Comparison of ENCODE assay signal across 20 cellular contexts in the genomic region with DNA sequence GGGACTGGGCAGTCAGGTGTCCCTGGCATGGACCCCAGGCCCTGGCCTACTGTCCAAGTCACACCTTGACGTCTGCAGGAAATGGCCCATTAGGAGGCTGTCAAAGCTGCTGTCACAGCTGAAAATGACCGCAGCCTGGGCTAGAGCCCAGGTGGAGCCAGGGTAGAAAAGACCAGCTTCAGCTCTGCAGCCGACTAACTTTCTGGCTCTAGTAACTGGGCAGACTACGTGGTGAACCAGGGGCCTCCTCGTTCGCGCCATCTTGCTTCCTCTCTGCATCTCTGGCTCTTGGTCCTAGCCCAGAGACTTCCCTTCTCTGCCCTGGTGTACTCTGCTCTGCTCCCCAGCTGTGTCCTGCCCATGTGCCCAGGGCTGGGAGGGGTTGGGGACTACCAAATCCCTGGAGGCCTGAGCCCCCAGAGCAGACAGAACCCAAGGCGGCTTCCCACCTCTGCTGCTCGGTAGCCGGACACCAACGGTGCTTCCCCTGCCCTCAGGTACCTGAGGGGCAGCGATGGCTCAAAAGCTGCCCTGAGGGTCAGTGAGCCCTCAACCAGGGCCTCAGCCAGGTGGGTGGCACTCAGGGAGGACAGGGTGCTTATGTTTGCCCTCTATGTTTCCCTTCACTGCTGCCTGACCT. TPM values are rescaled to one million over a fixed set of nuclear protein-coding genes. Genes with fewer than 3 reads are reported as not detected.
DNase-seq lines count a peak whose midpoint lies in the region; ATAC-seq lines count a peak whose summit lies in the region.
"Had no signal": no experiment of that assay in that cellular context is flagged by ENCODE, and none has a peak within 500 bp of the region (broad histone marks: within the 10 kb centered on the region; RNA-seq: fewer than 3 reads in every experiment).

No MANE protein-coding gene starts in this region.

- no peak for ATAC-seq in stimulated activated effector memory CD8-positive, alpha-beta T cell treated with anti-CD3 and anti-CD28 coated beads, Interleukin-12 subunit alpha, Interleukin-12 subunit beta, amount 100 ng/mL, for 72 hours
- ATAC-seq in GM19455 (IDR thresholded peaks at IDR 0.05; ENCODE audit: unreplicated experiment) = no peak

- no peak overlapping the region for H3K4me3 Mint-ChIP-seq in activated naive CD4-positive, alpha-beta T cell treated with anti-CD3 and anti-CD28 coated beads, Interleukin-2, amount 50 U/mL, for 24 hours
- no peak overlapping the region for H3K4me3 Mint-ChIP-seq in stimulated activated effector memory CD8-positive, alpha-beta T cell treated with anti-CD3 and anti-CD28 coated beads, Interleukin-12 subunit alpha, Interleukin-12 subunit beta, amount 100 ng/mL, for 72 hours

- H3K27me3 Mint-ChIP-seq in activated naive CD4-positive, alpha-beta T cell treated with anti-CD3 and anti-CD28 coated beads, Interleukin-2, amount 50 U/mL, for 24 hours = no peaks in the 10 kb centered on the region

- H3K36me3 Mint-ChIP-seq in activated naive CD4-positive, alpha-beta T cell treated with anti-CD3 and anti-CD28 coated beads, Interleukin-2, amount 50 U/mL, for 24 hours = no peaks in the 10 kb centered on the region
- H3K36me3 Mint-ChIP-seq in stimulated activated effector memory CD8-positive, alpha-beta T cell treated with anti-CD3 and anti-CD28 coated beads, Interleukin-12 subunit alpha, Interleukin-12 subunit beta, amount 100 ng/mL, for 72 hours = peaks cover 37% of the 10 kb centered on the region

- no peaks in the 10 kb centered on the region for H3K9me3 Mint-ChIP-seq in activated naive CD4-positive, alpha-beta T cell treated with anti-CD3 and anti-CD28 coated beads, Interleukin-2, amount 50 U/mL, for 24 hours
- no peaks in the 10 kb centered on the region for H3K9me3 Mint-ChIP-seq in stimulated activated effector memory CD8-positive, alpha-beta T cell treated with anti-CD3 and anti-CD28 coated beads, Interleukin-12 subunit alpha, Interleukin-12 subunit beta, amount 100 ng/mL, for 72 hours

- peak overlapping the region; percentile 49 for H3K27ac Mint-ChIP-seq in activated naive CD4-positive, alpha-beta T cell treated with anti-CD3 and anti-CD28 coated beads, Interleukin-2, amount 50 U/mL, for 24 hours
- H3K27ac Mint-ChIP-seq in stimulated activated effector memory CD8-positive, alpha-beta T cell treated with anti-CD3 and anti-CD28 coated beads, Interleukin-12 subunit alpha, Interleukin-12 subunit beta, amount 100 ng/mL, for 72 hours = peak overlapping the region; percentile 37

- no peak for DNase-seq in activated naive CD4-positive, alpha-beta T cell treated with anti-CD3 and anti-CD28 coated beads, Interleukin-2, amount 50 U/mL, for 16 hours
- DNase-seq in cerebellum (ENCODE audit: low spot score) (peak; percentile 47), SHP77 (lab: John Stamatoyannopoulos, UW) (no peak)
- DNase-seq in stimulated activated effector memory CD8-positive, alpha-beta T cell treated with anti-CD3 and anti-CD28 coated beads, Interleukin-12 subunit alpha, Interleukin-12 subunit beta, amount 100 ng/mL, for 72 hours (ENCODE audit: low spot score in 2 of 2) = no peak
- DNase-seq: activated CD4-positive, alpha-beta T cell treated with anti-CD3 and anti-CD28 coated beads, Interleukin-2, amount 50 U/mL, for 1 hour; activated effector memory CD4-positive, alpha-beta T cell treated with anti-CD3 and anti-CD28 coated beads, Interleukin-2, amount 50 U/mL, for 16 hours; brain microvascular endothelial cell; glutamatergic neuron; IMR-90; mesenchymal stem cell; NCI-H1436; NCI-H524; pancreas; right lobe of liver; uterus had no signal

- H3K4me1 Mint-ChIP-seq in activated naive CD4-positive, alpha-beta T cell treated with anti-CD3 and anti-CD28 coated beads, Interleukin-2, amount 50 U/mL, for 24 hours = peaks cover 1% of the 10 kb centered on the region
- peaks cover 3% of the 10 kb centered on the region for H3K4me1 Mint-ChIP-seq in stimulated activated effector memory CD8-positive, alpha-beta T cell treated with anti-CD3 and anti-CD28 coated beads, Interleukin-12 subunit alpha, Interleukin-12 subunit beta, amount 100 ng/mL, for 72 hours

RNA-seq across cellular contexts. Expression of gene SART1, which starts 19.7 kb away (rescaled TPM):
- total RNA-seq in cerebellum = 22.9 TPM

RNA-seq across cellular contexts. Expression of gene EIF1AD, which starts 20.7 kb away (rescaled TPM):
- 22.3 TPM for total RNA-seq in cerebellum

RNA-seq across cellular contexts. Expression of gene BANF1, which starts 21.1 kb away (rescaled TPM):
- 14.8 TPM for total RNA-seq in cerebellum

RNA-seq across cellular contexts. Expression of gene CST6, which starts 30.6 kb away (rescaled TPM):
- not detected for total RNA-seq in cerebellum
- total RNA-seq: A172, MCF 10A, right lobe of liver had no signal

RNA-seq across cellular contexts. Expression of gene TSGA10IP, which starts 35.9 kb away (rescaled TPM):
- total RNA-seq in cerebellum = not detected
- total RNA-seq: A172, IMR-90, MCF 10A, right lobe of liver, suprapubic skin, uterus had no signal
